ENCODE assay signal across 8 cellular contexts in the genomic region with DNA sequence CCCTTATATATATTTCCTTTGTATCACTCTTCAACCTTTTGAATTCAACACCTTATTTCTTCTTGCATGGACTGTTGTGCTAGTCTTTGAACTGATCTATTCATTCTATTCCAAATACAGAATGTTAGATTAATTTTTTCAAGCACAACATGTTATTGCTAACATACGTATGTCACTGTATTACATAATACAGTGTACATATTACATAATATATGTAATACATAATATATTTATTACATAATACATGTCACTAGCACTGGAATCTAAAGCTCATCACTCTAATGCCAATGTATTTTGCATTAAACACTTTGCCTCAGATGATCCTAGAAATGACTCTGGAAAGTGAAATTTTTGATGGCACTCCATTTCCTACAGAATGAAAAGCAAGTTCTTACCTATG.
"Had no signal": no experiment of that assay in that cellular context is flagged by ENCODE, and none has a peak within 500 bp of the region (broad histone marks: within the 10 kb centered on the region; RNA-seq: fewer than 3 reads in every experiment).

No MANE protein-coding gene starts in this region.

- H3K4me3 ChIP-seq: GM23338 had no signal

- H3K27ac ChIP-seq: HL-60 had no signal

- FAIRE-seq: H1, H54, HepG2 had no signal

- H3K4me2 ChIP-seq: GM23338 had no signal

- H2AFZ ChIP-seq: GM23338 had no signal

- DNase-seq: H9, HCEC 1CT, KG1 had no signal
